16 cellular contexts compared by ENCODE assay signal in genomic region chr18:49072524-49072934, GRCh38.
DNase-seq lines count a peak whose midpoint lies in the region; ATAC-seq and TF ChIP-seq lines count a peak whose summit lies in the region.
"Had no signal": no experiment of that assay in that cellular context is flagged by ENCODE, and none has a peak within 500 bp of the region (broad histone marks: within the 10 kb centered on the region; RNA-seq: fewer than 3 reads in every experiment).

No MANE protein-coding gene starts in this region.

- peak overlapping the region; percentile 83 for H3K9ac ChIP-seq in mesenchymal stem cell (ENCODE audit: low read length)

- no peak overlapping the region for H2AK5ac ChIP-seq in mesenchymal stem cell (ENCODE audit: low read length, severe bottlenecking)

- H3K14ac ChIP-seq in mesenchymal stem cell (ENCODE audit: low read length in 2 of 2) = no peak overlapping the region

- H2BK15ac ChIP-seq in mesenchymal stem cell (ENCODE audit: low read depth, poor library complexity, severe bottlenecking) = no peak overlapping the region

- H3K4me3 ChIP-seq in ACC112 (ENCODE audit: low read depth, low read length) (peak overlapping the region; percentile 60), mesenchymal stem cell (ENCODE audit: insufficient read depth in 1 of 2, low read depth in 1 of 2, low read length in 2 of 2) (peak overlapping the region in 1 of 2 experiments; percentile 66), transverse colon (no peak overlapping the region)
- H3K4me3 ChIP-seq: PC-9 had no signal

- H3K23ac ChIP-seq in mesenchymal stem cell (ENCODE audit: low read length in 2 of 2) = no peak overlapping the region

- no peaks in the 10 kb centered on the region for H3K79me1 ChIP-seq in mesenchymal stem cell (replicated peaks; ENCODE audit: low read length, poor library complexity, severe bottlenecking)

- no peak overlapping the region for H3K4me2 ChIP-seq in mesenchymal stem cell (ENCODE audit: low read length, poor library complexity, severe bottlenecking)
- H3K4me2 ChIP-seq: PC-9 had no signal

- whole genome bisulfite sequencing in mesenchymal stem cell = 79% methylated on average over 7 of the region's 7 CpGs
- WGBS in transverse colon (ENCODE audit: low coverage in 1 of 2), 2 donors = 68 to 82% methylated on average over 7 of the region's 7 CpGs

- ATAC-seq in HG03045 (IDR thresholded peaks at IDR 0.05; ENCODE audit: unreplicated experiment) (no peak), HG03175 (IDR thresholded peaks at IDR 0.05; ENCODE audit: unreplicated experiment) (no peak)

- intact Hi-C loops in transverse colon (cut with DNase I; ENCODE audit: low total_unique reads) = no loop called here

- TF ChIP-seq EP300 in transverse colon (IDR thresholded peaks at IDR 0.05; ENCODE audit: low read depth) = no peak

- H3K4me1 ChIP-seq in ACC112 (ENCODE audit: control insufficient read depth, insufficient read depth, low read length, unreplicated experiment) (peaks cover 17% of the 10 kb centered on the region), mesenchymal stem cell (ENCODE audit: control insufficient read depth, insufficient read depth, low read depth, low read length) (no peaks in the 10 kb centered on the region), transverse colon (peaks cover 0 to 8% (median 0%) of the 10 kb centered on the region in 4 donors)

- H2BK12ac ChIP-seq in mesenchymal stem cell (ENCODE audit: low read length in 2 of 2) = no peak overlapping the region

- DNase-seq in OCI-M2 (lab: John Stamatoyannopoulos, UW; ENCODE audit: unreplicated experiment) (peak; percentile 13), erythroblast (lab: John Stamatoyannopoulos, UW) (peak; percentile 86 to 93), mesenchymal stem cell (no peak), transverse colon (no peak), mucosa of gallbladder (ENCODE audit: low spot score) (no peak)
- DNase-seq: activated naive CD8-positive, alpha-beta T cell treated with anti-CD3 and anti-CD28 coated beads, Interleukin-2, amount 10 ng/mL, durations not matched to agents 7 days and 5 days; DMS53; effector CD8-positive, alpha-beta T cell; mammary epithelial cell; MM.1S; NCI-H446 treated with DMSO at 0.1 percent for 48 hours; PC-9 had no signal

- in situ Hi-C loops in transverse colon (cut with MboI; ENCODE audit: low pct_ligation_motif_present in 1 of 4, low pct_unique_long_range_greater_than_20kb in 1 of 4, low sequenced_read_pairs in 3 of 4) = no loop called here

- H2BK5ac ChIP-seq in mesenchymal stem cell (ENCODE audit: low read depth, low read length, poor library complexity, severe bottlenecking) = no peak overlapping the region

- peak overlapping the region; percentile 57 for H3K27ac ChIP-seq in ACC112 (ENCODE audit: low read depth, low read length)
- H3K27ac ChIP-seq in mesenchymal stem cell (ENCODE audit: low read length, poor library complexity, severe bottlenecking) = no peak overlapping the region
- H3K27ac ChIP-seq in transverse colon = no peak overlapping the region
- H3K27ac ChIP-seq: HL-60, PC-9 had no signal

- no peaks in the 10 kb centered on the region for H3K36me3 ChIP-seq in ACC112 (ENCODE audit: insufficient read depth, low read length)
- no peaks in the 10 kb centered on the region for H3K36me3 ChIP-seq in mesenchymal stem cell (ENCODE audit: control insufficient read depth in 1 of 2, insufficient read depth in 2 of 2, low read depth in 1 of 2, low read length in 2 of 2)
- no peaks in the 10 kb centered on the region for H3K36me3 ChIP-seq in transverse colon

- H2AFZ ChIP-seq in ACC112 (ENCODE audit: low read length, unreplicated experiment) = peak overlapping the region; percentile 83
- no peak overlapping the region for H2AFZ ChIP-seq in mesenchymal stem cell (ENCODE audit: low read depth, low read length)
- H2AFZ ChIP-seq: PC-9 had no signal

- no peak for TF ChIP-seq CTCF in transverse colon (IDR thresholded peaks at IDR 0.05)

- H4K8ac ChIP-seq in mesenchymal stem cell (ENCODE audit: low read length) = no peak overlapping the region

- H3K4ac ChIP-seq in mesenchymal stem cell (ENCODE audit: low read depth in 1 of 2, low read length in 2 of 2) = no peak overlapping the region

- no peak overlapping the region for H2BK120ac ChIP-seq in mesenchymal stem cell (ENCODE audit: low read depth, low read length)

- H3K18ac ChIP-seq in mesenchymal stem cell (ENCODE audit: low read depth in 1 of 2, low read length in 2 of 2) = no peak overlapping the region

- H3K9me3 ChIP-seq in mesenchymal stem cell (ENCODE audit: control insufficient read depth, low read length) (no peaks in the 10 kb centered on the region), transverse colon (no peaks in the 10 kb centered on the region)

- H4K91ac ChIP-seq in mesenchymal stem cell (ENCODE audit: low read length) = no peak overlapping the region

- H3K27me3 ChIP-seq in ACC112 (ENCODE audit: insufficient read depth, low read length) (no peaks in the 10 kb centered on the region), mesenchymal stem cell (ENCODE audit: control insufficient read depth in 1 of 2, insufficient read depth in 1 of 2, low read length in 2 of 2) (no peaks in the 10 kb centered on the region), transverse colon (no peaks in the 10 kb centered on the region)

- H3K79me2 ChIP-seq in ACC112 (ENCODE audit: control insufficient read depth, insufficient read depth, low read length, unreplicated experiment) = no peaks in the 10 kb centered on the region

- no peak for TF ChIP-seq POLR2A in erythroblast (IDR thresholded peaks at IDR 0.05; ENCODE audit: low read length)
- TF ChIP-seq POLR2A in transverse colon (IDR thresholded peaks at IDR 0.05) = no peak

Comparison
In these comparisons a context has a peak if more than half of its experiments do, and no peak if none do; other contexts are left out.
1. DNase-seq: peak in OCI-M2 (single experiment) and erythroblast (2 of 2); none in mesenchymal stem cell (single experiment), transverse colon (single experiment) and mucosa of gallbladder (single experiment).